8 cellular contexts compared by ENCODE assay signal in the genomic region with DNA sequence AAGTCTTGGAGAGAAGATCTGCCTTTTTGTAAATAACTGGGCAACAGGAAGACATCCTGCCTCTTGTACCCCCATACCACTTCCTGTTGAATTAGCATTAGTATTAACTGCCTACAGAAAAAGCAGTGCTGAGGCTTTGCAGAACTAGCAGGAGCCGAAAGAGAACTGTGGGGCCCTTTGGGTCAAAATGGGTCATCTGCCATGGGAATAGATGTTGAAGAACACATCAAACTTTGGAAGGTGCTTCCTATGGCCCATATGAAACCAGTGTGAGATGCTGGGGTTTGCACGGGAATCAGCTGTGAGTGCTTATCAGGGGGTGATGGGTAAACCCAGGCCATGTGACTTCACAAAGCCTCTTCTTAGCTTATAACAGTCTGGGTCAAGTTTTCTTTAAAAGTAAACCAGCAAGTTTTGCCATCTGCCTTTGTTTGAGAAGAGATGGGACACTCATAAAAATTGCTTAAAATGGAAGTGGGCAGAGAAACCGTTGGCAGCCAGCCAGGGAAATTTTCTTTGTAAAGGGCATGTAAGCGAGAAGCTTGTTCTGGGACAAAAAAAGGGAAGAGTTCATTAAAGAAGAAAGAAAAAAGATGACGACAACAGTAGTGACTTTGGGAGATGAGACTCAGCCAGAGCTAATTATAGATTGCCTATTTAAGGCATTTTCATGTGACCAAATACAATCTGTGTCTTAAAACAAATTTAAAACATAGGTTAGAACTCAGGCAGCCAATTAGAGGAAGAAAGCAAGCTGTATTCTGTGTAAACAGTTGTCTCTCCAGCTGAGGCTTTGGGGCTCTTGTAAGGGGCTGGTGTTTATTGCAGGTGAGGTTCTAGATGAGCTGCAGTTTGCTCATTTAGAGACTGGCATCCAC. TPM values are rescaled to one million over a fixed set of nuclear protein-coding genes. Genes with fewer than 3 reads are reported as not detected.
DNase-seq lines count a peak whose midpoint lies in the region; ATAC-seq and TF ChIP-seq lines count a peak whose summit lies in the region.

No MANE protein-coding gene starts in this region.

- 2 to 6% (median 2%) methylated on average over 5 of the region's 5 CpGs for WGBS in spleen, 5 donors

- H3K27me3 ChIP-seq in CD8-positive, alpha-beta memory T cell (ENCODE audit: insufficient read depth, low read length, poor library complexity, severe bottlenecking) = no peaks in the 10 kb centered on the region
- no peaks in the 10 kb centered on the region for H3K27me3 ChIP-seq in spleen (replicated peaks in 1 of 7)

- peaks cover 0 to 3% of the 10 kb centered on the region in 2 donors for H3K27me3 Mint-ChIP-seq in CD8-positive, alpha-beta memory T cell
- H3K27me3 Mint-ChIP-seq in T-helper 1 cell treated with Interleukin-12 subunit alpha and Interleukin-12 subunit beta and Interleukin-4 antibody, amounts not matched to agents 30 μg/mL and 1 μg/mL, for 36 hours (ENCODE audit: low read depth) = no peaks in the 10 kb centered on the region
- peaks cover 9% of the 10 kb centered on the region for H3K27me3 Mint-ChIP-seq in brain

- H3K36me3 ChIP-seq in CD8-positive, alpha-beta memory T cell (ENCODE audit: insufficient read depth, low read length) = no peaks in the 10 kb centered on the region
- peaks cover 0 to 9% (median 0%) of the 10 kb centered on the region in 6 donors for H3K36me3 ChIP-seq in spleen

- POLR2A ChIA-PET in CD8-positive, alpha-beta memory T cell (lab: Charles Lee) = interaction anchor here (0.8 to 1.3 kb wide), 3 partner anchors 10 to 156 kb away, joined by 3 to 4 read pairs (median 3); no protein-coding TSS in a partner anchor

- intact Hi-C loops in spleen (cut with DNase I; ENCODE audit: low total_unique reads) = no loop called here

- H3K36me3 Mint-ChIP-seq in CD8-positive, alpha-beta memory T cell = peaks cover 0 to 14% (median 4%) of the 10 kb centered on the region in 3 donors
- peaks cover 16% of the 10 kb centered on the region for H3K36me3 Mint-ChIP-seq in T-helper 1 cell treated with Interleukin-12 subunit alpha and Interleukin-12 subunit beta and Interleukin-4 antibody, amounts not matched to agents 30 μg/mL and 1 μg/mL, for 36 hours (ENCODE audit: low read depth)
- peaks cover 16% of the 10 kb centered on the region for H3K36me3 Mint-ChIP-seq in brain

- H3K9me3 ChIP-seq in CD8-positive, alpha-beta memory T cell (ENCODE audit: low read length) = no peaks in the 10 kb centered on the region
- H3K9me3 ChIP-seq in spleen = no peaks in the 10 kb centered on the region

- CTCF ChIA-PET in CD8-positive, alpha-beta memory T cell (lab: Charles Lee) = interaction anchor here (0.6 to 1.9 kb wide), 9 partner anchors 8 to 130 kb away, joined by 3 to 8 read pairs (median 5); partner anchors contain the start of gene EEIG1

- no peak for TF ChIP-seq CTCF in brain (conservative IDR thresholded peaks at IDR 0.05)
- TF ChIP-seq CTCF in spleen (IDR thresholded peaks at IDR 0.05 in 8 of 11, conservative IDR thresholded peaks at IDR 0.05 in 3 of 11) = no peak

- peak overlapping the region; percentile 82 to 96 (median 84) for H3K4me3 Mint-ChIP-seq in CD8-positive, alpha-beta memory T cell
- H3K4me3 Mint-ChIP-seq in T-helper 1 cell treated with Interleukin-12 subunit alpha and Interleukin-12 subunit beta and Interleukin-4 antibody, amounts not matched to agents 30 μg/mL and 1 μg/mL, for 36 hours = peak overlapping the region; percentile 72
- peak overlapping the region; percentile 27 to 76 (median 73) for H3K4me3 Mint-ChIP-seq in brain

- peak; percentile 45 to 71 (median 48) for DNase-seq in CD8-positive, alpha-beta memory T cell
- DNase-seq in LoVo (ENCODE audit: low spot score) = peak; percentile 71
- peak; percentile 6 for DNase-seq in iPS-NIHi11 (ENCODE audit: low spot score)
- no peak for DNase-seq in spleen
- DNase-seq in kidney glomerular epithelial cell (lab: John Stamatoyannopoulos, UW) = no peak

- no peaks in the 10 kb centered on the region for H3K9me3 Mint-ChIP-seq in CD8-positive, alpha-beta memory T cell
- H3K9me3 Mint-ChIP-seq in T-helper 1 cell treated with Interleukin-12 subunit alpha and Interleukin-12 subunit beta and Interleukin-4 antibody, amounts not matched to agents 30 μg/mL and 1 μg/mL, for 36 hours = no peaks in the 10 kb centered on the region
- no peaks in the 10 kb centered on the region for H3K9me3 Mint-ChIP-seq in brain

- no peak for TF ChIP-seq POLR2A in spleen (IDR thresholded peaks at IDR 0.05)

- H3K27ac ChIP-seq in CD8-positive, alpha-beta memory T cell (ENCODE audit: low read depth, low read length) = peak overlapping the region; percentile 64
- H3K27ac ChIP-seq in spleen = peak overlapping the region; percentile 74 to 99 (median 91)

- H3K27ac Mint-ChIP-seq in CD8-positive, alpha-beta memory T cell = peak overlapping the region; percentile 85 to 94 (median 93)
- peak overlapping the region; percentile 81 for H3K27ac Mint-ChIP-seq in T-helper 1 cell treated with Interleukin-12 subunit alpha and Interleukin-12 subunit beta and Interleukin-4 antibody, amounts not matched to agents 30 μg/mL and 1 μg/mL, for 36 hours
- H3K27ac Mint-ChIP-seq in brain = peak overlapping the region; percentile 83 to 97 (median 96)

- H3K4me1 ChIP-seq in CD8-positive, alpha-beta memory T cell (ENCODE audit: insufficient read depth, low read length) = peaks cover 46% of the 10 kb centered on the region
- H3K4me1 ChIP-seq in spleen = peaks cover 48 to 91% (median 70%) of the 10 kb centered on the region in 6 donors

- peak overlapping the region; percentile 48 for H3K4me3 ChIP-seq in CD8-positive, alpha-beta memory T cell (ENCODE audit: low read length)
- peak overlapping the region in 5 of 8 donors; percentile 7 to 96 (median 15) for H3K4me3 ChIP-seq in spleen

- no peak for ATAC-seq in HG03439 (IDR thresholded peaks at IDR 0.05; ENCODE audit: unreplicated experiment)

- H3K4me1 Mint-ChIP-seq in CD8-positive, alpha-beta memory T cell = peaks cover 45 to 65% (median 54%) of the 10 kb centered on the region in 3 donors
- H3K4me1 Mint-ChIP-seq in T-helper 1 cell treated with Interleukin-12 subunit alpha and Interleukin-12 subunit beta and Interleukin-4 antibody, amounts not matched to agents 30 μg/mL and 1 μg/mL, for 36 hours (ENCODE audit: low read depth) = peaks cover 33% of the 10 kb centered on the region
- peaks cover 52% of the 10 kb centered on the region for H3K4me1 Mint-ChIP-seq in brain

RNA-seq across cellular contexts. Expression of gene SLC25A25, which starts 4.4 kb away (rescaled TPM):
- 10 to 100 TPM; 17.7 to 17.8 TPM for total RNA-seq in CD8-positive, alpha-beta memory T cell
- 19.8 TPM for polyA plus RNA-seq in CD8-positive, alpha-beta memory T cell
- polyA plus RNA-seq in brain (ENCODE audit: insufficient read depth, low read depth, low replicate concordance) = 64.7 TPM
- total RNA-seq in spleen = 10 to 100 TPM; 20.2 to 44.7 (median 26.0) TPM
- 10 to 100 TPM in 1 of 3 donors, 1 to 10 TPM in 2; 6.2 to 13.6 (median 6.5) TPM for polyA plus RNA-seq in spleen

RNA-seq across cellular contexts. Expression of gene NAIF1, which starts 5.3 kb away (rescaled TPM):
- 10 to 100 TPM; 13.1 to 14.0 TPM for total RNA-seq in CD8-positive, alpha-beta memory T cell
- 13.5 TPM for polyA plus RNA-seq in CD8-positive, alpha-beta memory T cell
- polyA plus RNA-seq in brain (ENCODE audit: insufficient read depth, low read depth, low replicate concordance) (12.2 TPM), spleen (10 to 100 TPM; 10.6 to 15.4 (median 10.8) TPM)
- total RNA-seq in spleen = 10 to 100 TPM in 6 of 7 donors, 1 to 10 TPM in 1; 9.3 to 14.3 (median 11.7) TPM

RNA-seq across cellular contexts. Expression of gene PTGES2, which starts 55.1 kb away (rescaled TPM):
- 10 to 100 TPM; 67.0 to 68.3 TPM for total RNA-seq in CD8-positive, alpha-beta memory T cell
- 51.7 TPM for polyA plus RNA-seq in CD8-positive, alpha-beta memory T cell
- polyA plus RNA-seq in brain (ENCODE audit: insufficient read depth, low read depth, low replicate concordance) (115 TPM), spleen (10 to 100 TPM; 45.8 to 71.2 (median 54.0) TPM)
- total RNA-seq in spleen = 10 to 100 TPM; 45.2 to 66.6 (median 58.5) TPM

Comparison
In these comparisons a context has a peak if more than half of its experiments do, and no peak if none do; other contexts are left out.
1. DNase-seq: peak in CD8-positive, alpha-beta memory T cell (5 of 5), LoVo (single experiment) and iPS-NIHi11 (single experiment); none in spleen (single experiment) and kidney glomerular epithelial cell (single experiment).
2. Peak in every context shown above with its lines, with median percentiles within 50 percentile points of each other: H3K27ac Mint-ChIP-seq and H3K4me3 Mint-ChIP-seq.